Comparison of ENCODE assay signal across 16 cellular contexts in the genomic region with DNA sequence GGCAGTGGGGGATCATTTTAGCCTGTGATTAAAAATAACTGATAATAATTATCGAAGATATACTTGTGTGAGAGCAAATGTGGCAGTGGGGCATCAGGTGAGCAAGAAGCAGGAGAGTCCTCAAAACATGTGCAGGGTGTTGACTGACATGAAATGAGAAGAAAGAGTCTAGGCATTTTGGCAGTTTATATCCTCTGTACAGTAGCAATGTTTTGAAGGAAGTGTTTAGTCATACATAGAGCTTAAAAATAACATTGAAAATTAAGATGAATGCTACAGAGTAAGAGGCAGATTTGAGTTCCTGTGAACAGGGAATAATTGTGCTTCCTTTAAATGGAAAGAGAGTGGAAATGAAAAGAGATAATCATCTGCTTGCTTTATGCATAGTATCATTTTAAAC. TPM values are rescaled to one million over a fixed set of nuclear protein-coding genes. Genes with fewer than 3 reads are reported as not detected.
A peak's percentile ranks its signal among the peaks of the same experiment; 100 is the strongest.
DNase-seq lines count a peak whose midpoint lies in the region; ATAC-seq and TF ChIP-seq lines count a peak whose summit lies in the region.
"Had no signal": no experiment of that assay in that cellular context is flagged by ENCODE, and none has a peak within 500 bp of the region (broad histone marks: within the 10 kb centered on the region; RNA-seq: fewer than 3 reads in every experiment).

No MANE protein-coding gene starts in this region.

- H3K27me3 ChIP-seq in H9 (ENCODE audit: insufficient read depth, low read length) = no peaks in the 10 kb centered on the region

- no peak overlapping the region for H3K4me3 Mint-ChIP-seq in H9
- no peak overlapping the region for H3K4me3 Mint-ChIP-seq in activated T-helper 2 cell treated with anti-CD3 and anti-CD28 coated beads, Interferon-gamma antibody, Interleukin-2, Interleukin-4, amounts not matched to agents 10 μg/mL and 5 μg/mL and 100 μg/mL, durations not matched to agents 14 hours and 24 hours and 36 hours (ENCODE audit: low read depth)

- H3K4me3 ChIP-seq in fibroblast of pulmonary artery (replicated peaks; ENCODE audit: low read depth, low read length) = no peak overlapping the region

- no peak overlapping the region for H4K8ac ChIP-seq in H9 (replicated peaks; ENCODE audit: insufficient read length, low read depth, low read length)

- no peaks in the 10 kb centered on the region for H3K79me1 ChIP-seq in H9 (ENCODE audit: insufficient read depth, low read depth, low read length, poor library complexity, severe bottlenecking)

- no peaks in the 10 kb centered on the region for H3K79me2 ChIP-seq in H9 (ENCODE audit: insufficient read depth, low read length)

- H3K27me3 Mint-ChIP-seq in H9 (ENCODE audit: low read depth) = no peaks in the 10 kb centered on the region
- H3K27me3 Mint-ChIP-seq in activated T-helper 2 cell treated with anti-CD3 and anti-CD28 coated beads, Interferon-gamma antibody, Interleukin-2, Interleukin-4, amounts not matched to agents 10 μg/mL and 5 μg/mL and 100 μg/mL, durations not matched to agents 14 hours and 24 hours and 36 hours (ENCODE audit: low read depth) = no peaks in the 10 kb centered on the region

- no CpG with 5 or more reads among the region's 1 CpG for WGBS in H9 (ENCODE audit: extremely low coverage, insufficient read length, low lambda C conversion rate)

- H3K36me3 Mint-ChIP-seq in H9 (ENCODE audit: insufficient read depth in 1 of 3, low read depth in 3 of 3) = no peaks in the 10 kb centered on the region
- peaks cover 7% of the 10 kb centered on the region for H3K36me3 Mint-ChIP-seq in activated T-helper 2 cell treated with anti-CD3 and anti-CD28 coated beads, Interferon-gamma antibody, Interleukin-2, Interleukin-4, amounts not matched to agents 10 μg/mL and 5 μg/mL and 100 μg/mL, durations not matched to agents 14 hours and 24 hours and 36 hours (ENCODE audit: low read depth)

- H2BK15ac ChIP-seq in H9 (ENCODE audit: low read depth, low read length) = no peak overlapping the region

- no peaks in the 10 kb centered on the region for H3K4me1 ChIP-seq in H9 (ENCODE audit: insufficient read depth, low read length)

- H3K4ac ChIP-seq in H9 (ENCODE audit: low read depth, low read length) = no peak overlapping the region

- H3K4me1 Mint-ChIP-seq in H9 = no peaks in the 10 kb centered on the region
- peaks cover 5% of the 10 kb centered on the region for H3K4me1 Mint-ChIP-seq in activated T-helper 2 cell treated with anti-CD3 and anti-CD28 coated beads, Interferon-gamma antibody, Interleukin-2, Interleukin-4, amounts not matched to agents 10 μg/mL and 5 μg/mL and 100 μg/mL, durations not matched to agents 14 hours and 24 hours and 36 hours (ENCODE audit: low read depth)

- ATAC-seq in HG03095 (IDR thresholded peaks at IDR 0.05; ENCODE audit: unreplicated experiment) (no peak), HG02798 (IDR thresholded peaks at IDR 0.05; ENCODE audit: poor library complexity, unreplicated experiment) (no peak)

- no peak overlapping the region for H3K18ac ChIP-seq in H9 (ENCODE audit: insufficient read length, low read depth, low read length)

- H2BK12ac ChIP-seq in H9 (ENCODE audit: insufficient read length, low read depth, low read length) = no peak overlapping the region

- H4K20me1 ChIP-seq in H9 (ENCODE audit: control insufficient read depth, insufficient read depth, insufficient read length) = no peaks in the 10 kb centered on the region

- intact Hi-C loops in activated T-helper 2 cell treated with anti-CD3 and anti-CD28 coated beads, Interferon-gamma antibody, Interleukin-2, Interleukin-4, amounts not matched to agents 10 μg/mL and 5 μg/mL and 100 μg/mL, durations not matched to agents 14 hours and 24 hours and 36 hours (cut with micrococcal nuclease) = no loop called here
- intact Hi-C loops in cardiac septum (cut with DNase I) = no loop called here

- H3K56ac ChIP-seq in H9 (ENCODE audit: insufficient read length, low read depth, low read length) = no peak overlapping the region

- no peak for TF ChIP-seq CTCF in H9 (conservative IDR thresholded peaks at IDR 0.05)
- no peak for TF ChIP-seq CTCF in fibroblast of pulmonary artery (IDR thresholded peaks at IDR 0.05; ENCODE audit: low read length, missing control alignments)

- H3K14ac ChIP-seq in H9 (ENCODE audit: insufficient read depth, low read length) = no peak overlapping the region

- no peak overlapping the region for H4K91ac ChIP-seq in H9 (ENCODE audit: insufficient read length, low read depth, low read length)

- H3K9me3 Mint-ChIP-seq in H9 = no peaks in the 10 kb centered on the region
- no peaks in the 10 kb centered on the region for H3K9me3 Mint-ChIP-seq in activated T-helper 2 cell treated with anti-CD3 and anti-CD28 coated beads, Interferon-gamma antibody, Interleukin-2, Interleukin-4, amounts not matched to agents 10 μg/mL and 5 μg/mL and 100 μg/mL, durations not matched to agents 14 hours and 24 hours and 36 hours

- H2BK5ac ChIP-seq in H9 (ENCODE audit: insufficient read length, low read length) = no peak overlapping the region

- H4K5ac ChIP-seq in H9 (ENCODE audit: insufficient read length, low read depth, low read length) = no peak overlapping the region

- no peak overlapping the region for H3K9ac ChIP-seq in H9 (ENCODE audit: extremely low read depth, insufficient read length, low read length)

- H3K23me2 ChIP-seq in H9 (ENCODE audit: insufficient read length, low read depth, low read length, poor library complexity, severe bottlenecking) = no peaks in the 10 kb centered on the region

- H2AFZ ChIP-seq in H9 (ENCODE audit: low read length) = no peak overlapping the region

- H2BK20ac ChIP-seq in H9 (ENCODE audit: low read depth, low read length, poor library complexity, severe bottlenecking) = no peak overlapping the region

- H2AK5ac ChIP-seq in H9 (ENCODE audit: insufficient read length, low read length) = no peak overlapping the region

- H3K27ac Mint-ChIP-seq in H9 = peak overlapping the region in 2 of 3 experiments; percentile 32 to 65; a peak in 3 of 7 replicates
- peak overlapping the region; percentile 9 for H3K27ac Mint-ChIP-seq in activated T-helper 2 cell treated with anti-CD3 and anti-CD28 coated beads, Interferon-gamma antibody, Interleukin-2, Interleukin-4, amounts not matched to agents 10 μg/mL and 5 μg/mL and 100 μg/mL, durations not matched to agents 14 hours and 24 hours and 36 hours

- H3K4me2 ChIP-seq in H9 (ENCODE audit: insufficient read depth, insufficient read length, low read length) = no peak overlapping the region

- peak; percentile 4 for DNase-seq in AG20443 (ENCODE audit: low spot score)
- DNase-seq in H9 = no peak
- DNase-seq in activated T-helper 2 cell treated with anti-CD3 and anti-CD28 coated beads, Interferon-gamma antibody, Interleukin-2, Interleukin-4, amounts not matched to agents 10 μg/mL and 5 μg/mL and 100 μg/mL, durations not matched to agents 14 hours and 24 hours and 36 hours (ENCODE audit: low spot score) = no peak
- peak; percentile 17 for DNase-seq in fibroblast of pulmonary artery (ENCODE audit: low read depth)
- no peak for DNase-seq in cardiac septum (ENCODE audit: low spot score)
- DNase-seq in stimulated activated CD8-positive, alpha-beta memory T cell treated with anti-CD3 and anti-CD28 coated beads, Interleukin-4, amount 100 ng/mL, for 48 hours = no peak
- DNase-seq: C1 segment of cervical spinal cord; COR-L47; Kasumi-1; NCI-H1436 treated with DMSO at 0.1 percent for 48 hours; NCI-H2081; NCI-H526; NK-92 treated with Interleukin-12 subunit alpha and Interleukin-12 subunit beta, amount 100 ng/mL, for 24 hours had no signal

- no peak overlapping the region for H2BK120ac ChIP-seq in H9 (ENCODE audit: low read depth, low read length, poor library complexity, severe bottlenecking)

- no peak overlapping the region for H3K27ac ChIP-seq in H9 (ENCODE audit: insufficient read length, low read depth, low read length)

- no peaks in the 10 kb centered on the region for H3K9me3 ChIP-seq in H9 (ENCODE audit: control insufficient read depth, low read depth, low read length)

- H3T11ph ChIP-seq in H9 (ENCODE audit: low read length) = no peak overlapping the region

- H3K23ac ChIP-seq in H9 (ENCODE audit: insufficient read length, low read depth, low read length) = no peak overlapping the region

RNA-seq across cellular contexts. Expression of a gene that starts 47.4 kb away (rescaled TPM):
- total RNA-seq in H9 (2021) = 9.5 and 13.6 TPM in 2 replicates
- 14.8 and 15.6 TPM in 2 replicates for total RNA-seq in activated T-helper 2 cell treated with anti-CD3 and anti-CD28 coated beads, Interferon-gamma antibody, Interleukin-2, Interleukin-4, amounts not matched to agents 10 μg/mL and 5 μg/mL and 100 μg/mL, durations not matched to agents 14 hours and 24 hours and 36 hours
- total RNA-seq in cardiac septum = 14.4 TPM

RNA-seq across cellular contexts. Expression of a gene that starts 53.3 kb away (rescaled TPM):
- total RNA-seq in H9 (2021) (not detected in 2 replicates), cardiac septum (not detected)
- not detected in 2 replicates for total RNA-seq in activated T-helper 2 cell treated with anti-CD3 and anti-CD28 coated beads, Interferon-gamma antibody, Interleukin-2, Interleukin-4, amounts not matched to agents 10 μg/mL and 5 μg/mL and 100 μg/mL, durations not matched to agents 14 hours and 24 hours and 36 hours
- total RNA-seq: A172 had no signal

Comparison
In these comparisons a context has a peak if more than half of its experiments do, and no peak if none do; other contexts are left out.
1. DNase-seq: peak in AG20443 (single experiment) and fibroblast of pulmonary artery (single experiment); none in H9 (single experiment), activated T-helper 2 cell treated with anti-CD3 and anti-CD28 coated beads, Interferon-gamma antibody, Interleukin-2, Interleukin-4, amounts not matched to agents 10 μg/mL and 5 μg/mL and 100 μg/mL, durations not matched to agents 14 hours and 24 hours and 36 hours (single experiment), cardiac septum (single experiment) and stimulated activated CD8-positive, alpha-beta memory T cell treated with anti-CD3 and anti-CD28 coated beads, Interleukin-4, amount 100 ng/mL, for 48 hours (single experiment).